Comparison of ENCODE assay signal across 30 cellular contexts in genomic region chr11:43250309-43250708, GRCh38.
"Had no signal": no experiment of that assay in that cellular context is flagged by ENCODE, and none has a peak within 500 bp of the region (broad histone marks: within the 10 kb centered on the region; RNA-seq: fewer than 3 reads in every experiment).

No MANE protein-coding gene starts in this region.

- H3K9me3 ChIP-seq: adrenal gland, ascending aorta, body of pancreas, breast epithelium had no signal

- DNase-seq: activated effector memory CD4-positive, alpha-beta T cell treated with anti-CD3 and anti-CD28 coated beads, Interleukin-2, amount 50 U/mL, for 16 hours; activated effector memory CD4-positive, alpha-beta T cell treated with Interleukin-2 at 50 U/mL for 16 hours; activated gamma-delta T cell; activated gamma-delta T cell treated with Interleukin-2 at 50 U/mL for 16 hours; activated naive CD4-positive, alpha-beta T cell; activated naive CD4-positive, alpha-beta T cell treated with anti-CD3 and anti-CD28 coated beads for 36 hours; activated naive CD4-positive, alpha-beta T cell treated with anti-CD3 and anti-CD28 coated beads, Interleukin-2, amount 10 ng/mL, durations not matched to agents 7 days and 5 days; activated naive CD4-positive, alpha-beta T cell treated with anti-CD3 and anti-CD28 coated beads, Interleukin-2, amount 50 U/mL, for 16 hours; activated naive CD4-positive, alpha-beta T cell treated with Interleukin-2 at 50 U/mL for 16 hours; activated naive CD8-positive, alpha-beta T cell treated with anti-CD3 and anti-CD28 coated beads for 36 hours; activated naive CD8-positive, alpha-beta T cell treated with anti-CD3 and anti-CD28 coated beads, Interleukin-2, amount 10 ng/mL, durations not matched to agents 7 days and 5 days; activated naive CD8-positive, alpha-beta T cell treated with anti-CD3 and anti-CD28 coated beads, Interleukin-2, amount 50 U/mL, for 24 hours; activated T-cell treated with anti-CD3 and anti-CD28 coated beads, Interleukin-2, amount 50 U/mL, for 1 hour; activated T-cell treated with anti-CD3 and anti-CD28 coated beads, Interleukin-2, amount 50 U/mL, for 24 hours; activated T-cell treated with anti-CD3 and anti-CD28 coated beads, Interleukin-2, amount 50 U/mL, for 4 hours; activated T-cell treated with anti-CD3 and anti-CD28 coated beads, Interleukin-2, amount 50 U/mL, for 48 hours; activated T-cell treated with anti-CD3 and anti-CD28 coated beads, Interleukin-2, amount 50 U/mL, for 72 hours; adrenal gland; amniotic stem cell; amygdala; anterior cingulate cortex; aorta; body of pancreas; brain microvascular endothelial cell; caudate nucleus; central memory CD4-positive, alpha-beta T cell; cerebellar nuclear complex had no signal

- H3K36me3 ChIP-seq: adrenal gland, ascending aorta, brain microvascular endothelial cell, breast epithelium, cardiac muscle cell had no signal

- H3K4me3 ChIP-seq: adrenal gland, ascending aorta, body of pancreas, breast epithelium, cardiac muscle cell had no signal

- H3K27ac ChIP-seq: adrenal gland, ascending aorta, body of pancreas, brain microvascular endothelial cell, breast epithelium, cardiac muscle cell had no signal

- H3K27me3 ChIP-seq: adrenal gland, ascending aorta, body of pancreas, brain microvascular endothelial cell, cardiac muscle cell had no signal
